Comparison of ENCODE assay signal across 1 cellular context in genomic region chr1:12553963-12554362, GRCh38.
TF ChIP-seq lines count a peak whose summit lies in the region.

No MANE protein-coding gene starts in this region.

TF ChIP-seq in K562, 482 proteins besides CTCF, POLR2A, EP300 and RAD21 (continued from another document):
- TF ChIP-seq ZNF280B (CRISPR knock-in tag; IDR thresholded peaks at IDR 0.05) (no peak), NFYB (IDR thresholded peaks at IDR 0.05; ENCODE audit: extremely low read depth, insufficient read length) (peak; percentile 84), IRF2 (CRISPR knock-in tag; IDR thresholded peaks at IDR 0.05) (no peak), CEBPG (CRISPR knock-in tag; IDR thresholded peaks at IDR 0.05) (0 out of 2 replicates have a peak, but pooled peaks have one; percentile 19), CEBPG (tag; conservative IDR thresholded peaks at IDR 0.05 in 1 of 2, IDR thresholded peaks at IDR 0.05 in 1 of 2) (no peak), HLTF (IDR thresholded peaks at IDR 0.05) (peak; percentile 42; the same call in 1 of the 2 replicates), RAD51 (IDR thresholded peaks at IDR 0.05; ENCODE audit: borderline replicate concordance, low read depth) (peak; percentile 92), ZNF280A (IDR thresholded peaks at IDR 0.05; ENCODE audit: low read depth, partially characterized antibody) (no peak), SMARCA5 (IDR thresholded peaks at IDR 0.05) (0 out of 2 replicates have a peak, but pooled peaks have one; percentile 33), MAX (CRISPR knock-in tag; IDR thresholded peaks at IDR 0.05) (peak; percentile 56), RBM25 (IDR thresholded peaks at IDR 0.05; ENCODE audit: low read depth, low read length, severe bottlenecking) (peak; percentile 81), E2F6 (IDR thresholded peaks at IDR 0.05; ENCODE audit: borderline replicate concordance in 1 of 2, extremely low read depth in 1 of 2, insufficient read depth in 1 of 2, insufficient read length in 1 of 2, low read depth in 1 of 2, low read length in 1 of 2, poor library complexity in 1 of 2, severe bottlenecking in 1 of 2) (peak in 1 of 2 experiments; percentile 10), STAG1 (CRISPR knock-in tag; IDR thresholded peaks at IDR 0.05; ENCODE audit: borderline replicate concordance) (no peak), CBFA2T2 (conservative IDR thresholded peaks at IDR 0.05) (peak; percentile 55; the same call in 1 of the 2 replicates), PKNOX1 (IDR thresholded peaks at IDR 0.05) (peak; percentile 4; the same call in 1 of the 2 replicates), USF2 (CRISPR knock-in tag; IDR thresholded peaks at IDR 0.05) (peak; percentile 94), USF1 (CRISPR knock-in tag; IDR thresholded peaks at IDR 0.05) (peak; percentile 97), PTTG1 (tag; IDR thresholded peaks at IDR 0.05; ENCODE audit: low read depth) (no peak), TRIM24 (IDR thresholded peaks at IDR 0.05) (0 out of 4 replicates have a peak, but pooled peaks of 1 of the 2 experiments have one; percentile 10)
